ENCODE assay signal across 27 cellular contexts in genomic region chr13:71056581-71056980, GRCh38.
DNase-seq lines count a peak whose midpoint lies in the region; ATAC-seq and TF ChIP-seq lines count a peak whose summit lies in the region.
"Had no signal": no experiment of that assay in that cellular context is flagged by ENCODE, and none has a peak within 500 bp of the region (broad histone marks: within the 10 kb centered on the region; RNA-seq: fewer than 3 reads in every experiment).

No MANE protein-coding gene starts in this region.

- peak overlapping the region; percentile 58 for H2AFZ ChIP-seq in neuron (ENCODE audit: low read depth, low read length)
- H2AFZ ChIP-seq: hepatocyte had no signal

- peaks cover 17% of the 10 kb centered on the region for H3K4me1 Mint-ChIP-seq in WTC11
- H3K4me1 Mint-ChIP-seq: activated naive CD4-positive, alpha-beta T cell treated with anti-CD3 and anti-CD28 coated beads, Interleukin-2, amount 50 U/mL, for 24 hours had no signal

- DNase-seq in NCI-H1417 (lab: John Stamatoyannopoulos, UW) (peak in 2 of 3 experiments; percentile 16 to 28), NCI-H1417 treated with DMSO at 0.1 percent for 48 hours (lab: John Stamatoyannopoulos, UW) (no peak), NCI-H146 (lab: John Stamatoyannopoulos, UW) (peak; percentile 65), WTC11 (ENCODE audit: low spot score) (peak; percentile 20), anterior cingulate cortex (lab: John Stamatoyannopoulos, UW) (no peak), GM13976 (ENCODE audit: low spot score) (no peak), foreskin fibroblast (no peak)
- DNase-seq: activated CD4-positive, alpha-beta T cell treated with anti-CD3 and anti-CD28 coated beads for 48 hours; activated CD8-positive, alpha-beta memory T cell treated with anti-CD3 and anti-CD28 coated beads for 24 hours; activated T-cell treated with anti-CD3 and anti-CD28 coated beads for 4 hours; amygdala; GDM1; immature natural killer cell; left cardiac atrium; MM.1S; NCI-H1436; NCI-H524; SHP77 treated with DMSO at 0.1 percent for 48 hours; stimulated activated naive B cell treated with anti-CD40 and anti-IgM and Interleukin-4, amounts not matched to agents 10 μg/mL and 1 μg/mL and 100 μg/mL, for 72 hours; upper lobe of right lung had no signal

- peaks cover 17% of the 10 kb centered on the region for H3K9me3 Mint-ChIP-seq in WTC11
- H3K9me3 Mint-ChIP-seq: activated naive CD4-positive, alpha-beta T cell treated with anti-CD3 and anti-CD28 coated beads, Interleukin-2, amount 50 U/mL, for 24 hours; activated T-helper 2 cell treated with anti-CD3 and anti-CD28 coated beads, Interferon-gamma antibody, Interleukin-2, Interleukin-4, amounts not matched to agents 10 μg/mL and 5 μg/mL and 100 μg/mL, durations not matched to agents 14 hours and 24 hours and 36 hours had no signal

- POLR2A ChIA-PET in WTC11 (lab: Charles Lee), result no interaction called here

- H3K9me3 ChIP-seq in neuron (ENCODE audit: low read length), result peaks cover 2% of the 10 kb centered on the region
- H3K9me3 ChIP-seq: suprapubic skin, upper lobe of right lung had no signal

- in situ Hi-C loops in GM13976 (cut with MboI; ENCODE audit: low sequenced_read_pairs, unreplicated experiment), result no loop called here

- H3K27me3 Mint-ChIP-seq in WTC11 (ENCODE audit: low read depth), result no peaks in the 10 kb centered on the region; the same call in 1 of the 2 replicates
- H3K27me3 Mint-ChIP-seq: activated naive CD4-positive, alpha-beta T cell treated with anti-CD3 and anti-CD28 coated beads, Interleukin-2, amount 50 U/mL, for 24 hours; natural killer cell treated with Interleukin-12 subunit alpha and Interleukin-12 subunit beta and Interleukin-15 and Interleukin-18, amount 100 ng/mL, for 72 hours; stimulated activated naive B cell treated with anti-CD40 and anti-IgM and Interleukin-4, amounts not matched to agents 10 μg/mL and 1 μg/mL and 100 μg/mL, for 72 hours had no signal

- peak; percentile 99 for ATAC-seq in WTC11
- ATAC-seq: HepG2; left cardiac atrium; natural killer cell treated with Interleukin-12 subunit alpha and Interleukin-12 subunit beta and Interleukin-15 and Interleukin-18, amount 100 ng/mL, for 72 hours; stimulated activated naive B cell treated with anti-CD40 and anti-IgM and Interleukin-4, amounts not matched to agents 10 μg/mL and 1 μg/mL and 100 μg/mL, for 72 hours; upper lobe of right lung had no signal

- no peak overlapping the region for H3K4me3 ChIP-seq in neuron (ENCODE audit: low read length)
- no peak overlapping the region for H3K4me3 ChIP-seq in foreskin fibroblast (ENCODE audit: low read depth in 1 of 2, low read length in 2 of 2)
- H3K4me3 ChIP-seq: hepatocyte, suprapubic skin, upper lobe of right lung had no signal

- H3K27ac Mint-ChIP-seq in WTC11, result no peak overlapping the region
- H3K27ac Mint-ChIP-seq: activated naive CD4-positive, alpha-beta T cell treated with anti-CD3 and anti-CD28 coated beads, Interleukin-2, amount 50 U/mL, for 24 hours; activated T-helper 2 cell treated with anti-CD3 and anti-CD28 coated beads, Interferon-gamma antibody, Interleukin-2, Interleukin-4, amounts not matched to agents 10 μg/mL and 5 μg/mL and 100 μg/mL, durations not matched to agents 14 hours and 24 hours and 36 hours; immature natural killer cell; natural killer cell treated with Interleukin-12 subunit alpha and Interleukin-12 subunit beta and Interleukin-15 and Interleukin-18, amount 100 ng/mL, for 72 hours; stimulated activated naive B cell treated with anti-CD40 and anti-IgM and Interleukin-4, amounts not matched to agents 10 μg/mL and 1 μg/mL and 100 μg/mL, for 72 hours had no signal

- no peaks in the 10 kb centered on the region for H3K4me1 ChIP-seq in neuron (ENCODE audit: insufficient read depth, low read length)
- H3K4me1 ChIP-seq: suprapubic skin, upper lobe of right lung had no signal

- TF ChIP-seq CTCF in WTC11 (IDR thresholded peaks at IDR 0.05) (no peak), GM13976 (IDR thresholded peaks at IDR 0.05; ENCODE audit: borderline replicate concordance, control extremely low read depth, extremely low read depth, insufficient read depth, missing control alignments) (no peak), foreskin fibroblast (IDR thresholded peaks at IDR 0.05; ENCODE audit: low read depth, low read length) (no peak)

- H3K4me3 Mint-ChIP-seq in WTC11, result no peak overlapping the region
- H3K4me3 Mint-ChIP-seq: activated naive CD4-positive, alpha-beta T cell treated with anti-CD3 and anti-CD28 coated beads, Interleukin-2, amount 50 U/mL, for 24 hours; immature natural killer cell; natural killer cell treated with Interleukin-12 subunit alpha and Interleukin-12 subunit beta and Interleukin-15 and Interleukin-18, amount 100 ng/mL, for 72 hours; stimulated activated naive B cell treated with anti-CD40 and anti-IgM and Interleukin-4, amounts not matched to agents 10 μg/mL and 1 μg/mL and 100 μg/mL, for 72 hours had no signal

- H3K36me3 Mint-ChIP-seq in WTC11, result peaks cover 6% of the 10 kb centered on the region
- H3K36me3 Mint-ChIP-seq: activated naive CD4-positive, alpha-beta T cell treated with anti-CD3 and anti-CD28 coated beads, Interleukin-2, amount 50 U/mL, for 24 hours; immature natural killer cell; stimulated activated naive B cell treated with anti-CD40 and anti-IgM and Interleukin-4, amounts not matched to agents 10 μg/mL and 1 μg/mL and 100 μg/mL, for 72 hours had no signal

- H3K27me3 ChIP-seq in neuron (ENCODE audit: insufficient read depth, low read length), result no peaks in the 10 kb centered on the region
- H3K27me3 ChIP-seq: hepatocyte, suprapubic skin, upper lobe of right lung had no signal

- CTCF ChIA-PET in WTC11 (lab: Charles Lee), result no interaction called here

- H3K36me3 ChIP-seq in neuron (ENCODE audit: insufficient read depth, low read length), result no peaks in the 10 kb centered on the region
- H3K36me3 ChIP-seq: suprapubic skin, upper lobe of right lung had no signal

TF ChIP-seq in WTC11, 78 proteins besides CTCF, POLR2A, EP300 and RAD21:
- TF ChIP-seq SMAD4 (CRISPR knock-in tag; IDR thresholded peaks at IDR 0.05) (no peak), MYBL2 (CRISPR knock-in tag; IDR thresholded peaks at IDR 0.05) (no peak), TCF7 (CRISPR knock-in tag; IDR thresholded peaks at IDR 0.05; ENCODE audit: low read depth) (no peak), E2F4 (CRISPR knock-in tag; IDR thresholded peaks at IDR 0.05; ENCODE audit: borderline replicate concordance, low read depth) (no peak), USF1 (CRISPR knock-in tag; IDR thresholded peaks at IDR 0.05) (no peak), ETV6 (CRISPR knock-in tag; IDR thresholded peaks at IDR 0.05) (no peak), SP1 (CRISPR knock-in tag; conservative IDR thresholded peaks at IDR 0.05) (no peak), ZNF416 (CRISPR knock-in tag; IDR thresholded peaks at IDR 0.05) (no peak), ATF2 (CRISPR knock-in tag; IDR thresholded peaks at IDR 0.05; ENCODE audit: borderline replicate concordance, low read depth) (no peak), SMAD3 (CRISPR knock-in tag; IDR thresholded peaks at IDR 0.05; ENCODE audit: borderline replicate concordance) (no peak), CREM (CRISPR knock-in tag; IDR thresholded peaks at IDR 0.05) (no peak), NR2C2 (CRISPR knock-in tag; IDR thresholded peaks at IDR 0.05) (no peak), IRF1 (CRISPR knock-in tag; IDR thresholded peaks at IDR 0.05) (no peak)

Comparison
In these comparisons a context has a peak if more than half of its experiments do, and no peak if none do; other contexts are left out.
1. DNase-seq: peak in NCI-H1417 (2 of 3), NCI-H146 (single experiment) and WTC11 (single experiment); none in NCI-H1417 treated with DMSO at 0.1 percent for 48 hours (single experiment), anterior cingulate cortex (0 of 58), GM13976 (single experiment) and foreskin fibroblast (0 of 2).